1 cellular context compared by ENCODE assay signal in genomic region chr20:62114894-62115293, GRCh38.
TF ChIP-seq lines count a peak whose summit lies in the region.

No MANE protein-coding gene starts in this region.

TF ChIP-seq in K562, 482 proteins besides CTCF, POLR2A, EP300 and RAD21:
- peak; percentile 29; the same call in 1 of the 2 replicates for TF ChIP-seq C11orf30 (IDR thresholded peaks at IDR 0.05; ENCODE audit: low read depth)
- TF ChIP-seq SNIP1 (IDR thresholded peaks at IDR 0.05; ENCODE audit: low read depth), result no peak
- no peak for TF ChIP-seq TRIM28 (IDR thresholded peaks at IDR 0.05)
